In the genomic region with DNA sequence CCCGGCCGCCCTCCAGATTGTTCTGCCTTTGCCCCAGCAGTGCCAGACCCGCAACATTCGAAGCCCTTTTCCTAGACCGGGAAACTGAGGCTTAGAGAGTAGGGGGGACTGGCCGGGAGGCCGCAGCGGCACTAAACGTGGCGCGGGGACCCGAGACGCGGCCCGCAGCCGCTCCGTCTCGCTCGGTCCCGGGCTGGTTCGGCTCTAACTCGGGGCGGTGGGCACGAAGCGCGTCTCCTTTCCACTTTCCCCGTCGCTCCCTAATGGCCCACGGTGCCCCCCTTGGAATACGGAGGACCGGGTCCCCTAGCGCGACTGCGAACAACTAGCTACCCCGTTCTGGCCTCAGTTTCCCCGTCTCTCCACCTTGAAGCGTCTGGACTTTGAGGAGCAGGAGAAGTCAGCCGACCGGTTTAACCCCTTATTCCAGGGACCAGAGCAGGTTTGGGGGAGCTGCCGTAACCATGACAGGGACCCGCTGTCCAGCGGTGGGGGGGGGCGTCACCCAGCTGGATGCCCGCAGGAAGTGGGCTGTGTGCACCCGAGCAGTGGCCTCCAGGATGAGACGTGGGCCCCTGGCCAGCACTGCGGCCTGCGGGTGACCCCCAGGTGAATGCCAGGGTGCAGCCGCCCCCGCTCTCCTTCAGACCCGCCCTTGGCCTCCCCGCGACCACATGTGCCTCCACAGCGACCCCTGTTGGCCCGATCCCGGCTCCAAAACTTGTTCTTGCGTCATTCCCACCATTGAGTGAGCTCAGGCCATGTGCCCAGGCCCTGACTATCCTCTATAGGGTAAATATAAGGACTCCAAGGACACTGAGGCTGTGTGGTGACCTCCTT, we compare ENCODE assay signal across 8 cellular contexts. TPM values are rescaled to one million over a fixed set of nuclear protein-coding genes. Genes with fewer than 3 reads are reported as not detected.
DNase-seq lines count a peak whose midpoint lies in the region; ATAC-seq, FAIRE-seq and TF ChIP-seq lines count a peak whose summit lies in the region.

No MANE protein-coding gene starts in this region.

- peak overlapping the region; percentile 74 to 95 (median 77) for H3K4me3 ChIP-seq in keratinocyte (ENCODE audit: control insufficient read depth in 2 of 3, extremely low read depth in 1 of 3, insufficient read depth in 2 of 3, low read depth in 1 of 3, low read length in 3 of 3)

- H3K9me3 Mint-ChIP-seq in central memory CD8-positive, alpha-beta T cell, result no peaks in the 10 kb centered on the region

- H4K20me1 ChIP-seq in keratinocyte (ENCODE audit: control insufficient read depth, extremely low read depth, insufficient read depth, low read length), result peaks cover 30% of the 10 kb centered on the region

- H3K4me2 ChIP-seq in keratinocyte (ENCODE audit: control insufficient read depth, extremely low read depth, insufficient read depth, low read depth, low read length), result peak overlapping the region; percentile 92

- FAIRE-seq in keratinocyte (lab: Jason Lieb, UNC), result peak; percentile 65

- peak overlapping the region; percentile 74 for H3K4me3 Mint-ChIP-seq in central memory CD8-positive, alpha-beta T cell

- no peaks in the 10 kb centered on the region for H3K9me3 ChIP-seq in keratinocyte (ENCODE audit: control insufficient read depth, low read depth, low read length)

- no peak overlapping the region for H3K27ac Mint-ChIP-seq in central memory CD8-positive, alpha-beta T cell (ENCODE audit: low read depth)

- dilution Hi-C loops in keratinocyte (cut with MboI; ENCODE audit: extremely low pct_ligation_motif_present, low sequenced_read_pairs), result no loop called here

- H2AFZ ChIP-seq in keratinocyte (ENCODE audit: control insufficient read depth, low read length), result no peak overlapping the region

- H3K4me1 ChIP-seq in keratinocyte (ENCODE audit: control insufficient read depth, extremely low read depth, insufficient read depth, low read length), result peaks cover 57% of the 10 kb centered on the region

- CTCF ChIA-PET in GM10248 (lab: Yijun Ruan, JAX), result interaction anchor here (0.6 to 21.7 kb wide), 13 partner anchors 16 to 406 kb away, joined by 3 to 584 read pairs (median 5); a partner anchor contains a TSS

- ATAC-seq in central memory CD8-positive, alpha-beta T cell (replicated peaks; ENCODE audit: extremely low read depth, poor library complexity, severe bottlenecking), result peak; percentile 12
- no peak for ATAC-seq in GM18505 (IDR thresholded peaks at IDR 0.05; ENCODE audit: unreplicated experiment)

- peak overlapping the region; percentile 96 for H3K9ac ChIP-seq in keratinocyte (ENCODE audit: control insufficient read depth, extremely low read depth, insufficient read depth, low read length)

- TF ChIP-seq CTCF in GM10248 (IDR thresholded peaks at IDR 0.05; ENCODE audit: control extremely low read depth, extremely low read depth, low read depth, missing control alignments), result peak; percentile 64
- peak; percentile 84 to 92 (median 91) for TF ChIP-seq CTCF in keratinocyte (optimal IDR thresholded peaks at IDR 0.05 in 1 of 3, IDR thresholded peaks at IDR 0.05 in 1 of 3, conservative IDR thresholded peaks at IDR 0.05 in 1 of 3; ENCODE audit: extremely low read depth in 1 of 3, insufficient read depth in 2 of 3, low read length in 3 of 3)

- peaks cover 11% of the 10 kb centered on the region for H3K9me1 ChIP-seq in keratinocyte (ENCODE audit: control insufficient read depth, extremely low read depth, insufficient read depth, low read length)

- H3K79me2 ChIP-seq in keratinocyte (ENCODE audit: control insufficient read depth, insufficient read depth, low read length), result peaks cover 49% of the 10 kb centered on the region

- DNase-seq in GM10248 (ENCODE audit: extremely low spot score) (peak; percentile 85), NCI-H1092 treated with DMSO at 0.1 percent for 48 hours (lab: John Stamatoyannopoulos, UW) (peak; percentile 49), keratinocyte (ENCODE audit: low read depth, low spot score) (no peak), NCI-H510A treated with DMSO at 0.1 percent for 48 hours (lab: John Stamatoyannopoulos, UW) (no peak)
- DNase-seq in activated CD4-positive, alpha-beta T cell treated with anti-CD3 and anti-CD28 coated beads for 24 hours (ENCODE audit: low read depth in 2 of 2), result peak; percentile 73 to 86
- DNase-seq in central memory CD8-positive, alpha-beta T cell (ENCODE audit: low spot score in 2 of 2), result peak; percentile 63 to 74
- DNase-seq in stimulated activated CD4-positive, alpha-beta T cell treated with anti-CD3 and anti-CD28 coated beads, Interleukin-12 subunit alpha, Interleukin-12 subunit beta, amount 100 ng/mL, for 24 hours (ENCODE audit: low read depth in 2 of 2), result peak; percentile 58 to 84

- peaks cover 75% of the 10 kb centered on the region for H3K27me3 Mint-ChIP-seq in central memory CD8-positive, alpha-beta T cell

- no peaks in the 10 kb centered on the region for H3K27me3 ChIP-seq in keratinocyte (ENCODE audit: control insufficient read depth, extremely low read depth, insufficient read depth, low read length)

- POLR2A ChIA-PET in GM10248 (lab: Yijun Ruan, JAX), result no interaction called here

- peaks cover 6 to 29% of the 10 kb centered on the region in 2 experiments for H3K36me3 ChIP-seq in keratinocyte (ENCODE audit: control insufficient read depth in 2 of 2, extremely low read depth in 1 of 2, insufficient read depth in 2 of 2, low read length in 2 of 2)

- peak overlapping the region; percentile 85 for H3K27ac ChIP-seq in keratinocyte (ENCODE audit: control insufficient read depth, insufficient read depth, low read length)

- no peak for TF ChIP-seq POLR2A in GM18505 (IDR thresholded peaks at IDR 0.05; ENCODE audit: borderline replicate concordance, extremely low read depth, insufficient read depth, insufficient read length)

- H3K4me1 Mint-ChIP-seq in central memory CD8-positive, alpha-beta T cell, result peaks cover 24% of the 10 kb centered on the region

- H3K36me3 Mint-ChIP-seq in central memory CD8-positive, alpha-beta T cell (ENCODE audit: insufficient read depth), result peaks cover 3% of the 10 kb centered on the region

RNA-seq across cellular contexts. Expression of a gene that starts 1.1 kb away (rescaled TPM):
- polyA plus RNA-seq in keratinocyte, result 10.5 to 18.4 TPM (median 13.5 TPM) in 3 replicates
- polyA plus RNA-seq in keratinocyte (2011; ENCODE audit: low read depth), result 6.4 TPM
- 11.7 and 31.5 TPM in 2 replicates for polyA plus RNA-seq in keratinocyte (2011; cell fraction: cytosol; rRNA removed)
- polyA plus RNA-seq in keratinocyte (2011; cell fraction: nucleus; rRNA removed), result 16.0 and 26.2 TPM in 2 replicates
- polyA plus RNA-seq in keratinocyte (2012; ENCODE audit: low replicate concordance), result 41.6 and 60.2 TPM in 2 replicates
- 7.8 to 54.4 TPM (median 10.1 TPM) in 3 replicates for polyA minus RNA-seq in keratinocyte
- 45.7 TPM for polyA minus RNA-seq in keratinocyte (2011; cell fraction: cytosol; rRNA and poly(A)+ RNA removed)
- 16.0 and 17.5 TPM in 2 replicates for polyA minus RNA-seq in keratinocyte (2011; cell fraction: nucleus; rRNA and poly(A)+ RNA removed)

RNA-seq across cellular contexts. Expression of a gene that starts 18.5 kb away (rescaled TPM):
- not detected in 3 replicates for polyA plus RNA-seq in keratinocyte
- polyA plus RNA-seq in keratinocyte (2011; ENCODE audit: low read depth), result not detected
- not detected in 2 replicates for polyA plus RNA-seq in keratinocyte (2011; cell fraction: cytosol; rRNA removed)
- polyA plus RNA-seq in keratinocyte (2011; cell fraction: nucleus; rRNA removed), result not detected in 2 replicates
- polyA plus RNA-seq in keratinocyte (2012; ENCODE audit: low replicate concordance), result not detected in 2 replicates
- polyA minus RNA-seq in keratinocyte, result not detected in 3 replicates
- not detected for polyA minus RNA-seq in keratinocyte (2011; cell fraction: cytosol; rRNA and poly(A)+ RNA removed)
- polyA minus RNA-seq in keratinocyte (2011; cell fraction: nucleus; rRNA and poly(A)+ RNA removed), result not detected in 2 replicates

RNA-seq across cellular contexts. Expression of a gene that starts 42.2 kb away (rescaled TPM):
- 32.2 to 50.8 TPM (median 40.1 TPM) in 3 replicates for polyA plus RNA-seq in keratinocyte
- polyA plus RNA-seq in keratinocyte (2011; ENCODE audit: low read depth), result 13.2 TPM
- 26.8 and 49.6 TPM in 2 replicates for polyA plus RNA-seq in keratinocyte (2011; cell fraction: cytosol; rRNA removed)
- 58.9 and 89.7 TPM in 2 replicates for polyA plus RNA-seq in keratinocyte (2011; cell fraction: nucleus; rRNA removed)
- 22.8 and 71.2 TPM in 2 replicates for polyA plus RNA-seq in keratinocyte (2012; ENCODE audit: low replicate concordance)
- 59.5 to 125 TPM (median 69.7 TPM) in 3 replicates for polyA minus RNA-seq in keratinocyte
- polyA minus RNA-seq in keratinocyte (2011; cell fraction: cytosol; rRNA and poly(A)+ RNA removed), result 127 TPM
- 55.1 and 62.4 TPM in 2 replicates for polyA minus RNA-seq in keratinocyte (2011; cell fraction: nucleus; rRNA and poly(A)+ RNA removed)

RNA-seq across cellular contexts. Expression of a gene that starts 47.2 kb away (rescaled TPM):
- 29.2 to 36.4 TPM (median 32.5 TPM) in 3 replicates for polyA plus RNA-seq in keratinocyte
- 25.0 TPM for polyA plus RNA-seq in keratinocyte (2011; ENCODE audit: low read depth)
- 22.9 and 26.0 TPM in 2 replicates for polyA plus RNA-seq in keratinocyte (2011; cell fraction: cytosol; rRNA removed)
- 104 and 125 TPM in 2 replicates for polyA plus RNA-seq in keratinocyte (2011; cell fraction: nucleus; rRNA removed)
- 28.2 and 30.6 TPM in 2 replicates for polyA plus RNA-seq in keratinocyte (2012; ENCODE audit: low replicate concordance)
- polyA minus RNA-seq in keratinocyte, result 25.9 to 31.7 TPM (median 27.1 TPM) in 3 replicates
- 25.9 TPM for polyA minus RNA-seq in keratinocyte (2011; cell fraction: cytosol; rRNA and poly(A)+ RNA removed)
- polyA minus RNA-seq in keratinocyte (2011; cell fraction: nucleus; rRNA and poly(A)+ RNA removed), result 30.6 and 40.9 TPM in 2 replicates

Comparison
In these comparisons a context has a peak if more than half of its experiments do, and no peak if none do; other contexts are left out.
1. DNase-seq: peak in GM10248 (single experiment), NCI-H1092 treated with DMSO at 0.1 percent for 48 hours (single experiment), activated CD4-positive, alpha-beta T cell treated with anti-CD3 and anti-CD28 coated beads for 24 hours (2 of 2), central memory CD8-positive, alpha-beta T cell (2 of 2) and stimulated activated CD4-positive, alpha-beta T cell treated with anti-CD3 and anti-CD28 coated beads, Interleukin-12 subunit alpha, Interleukin-12 subunit beta, amount 100 ng/mL, for 24 hours (2 of 2); none in keratinocyte (single experiment) and NCI-H510A treated with DMSO at 0.1 percent for 48 hours (single experiment).